Comparison of ENCODE assay signal across 16 cellular contexts in genomic region chr1:6104631-6105030, GRCh38.
"Had no signal": no experiment of that assay in that cellular context is flagged by ENCODE, and none has a peak within 500 bp of the region (broad histone marks: within the 10 kb centered on the region; RNA-seq: fewer than 3 reads in every experiment).

No MANE protein-coding gene starts in this region.

- H3K27me3 ChIP-seq: pancreas, thyroid gland had no signal

- H3K9me3 ChIP-seq: heart right ventricle, pancreas, thyroid gland had no signal

- H3K27ac ChIP-seq: epithelial cell of prostate, heart right ventricle, pancreas, thyroid gland, VCaP had no signal

- H3K4me1 ChIP-seq: pancreas, thyroid gland had no signal

- H3K36me3 ChIP-seq: heart right ventricle, pancreas, thyroid gland had no signal

- ATAC-seq: activated T-cell treated with anti-CD3 and anti-CD28 coated beads, Interleukin-2, amount 50 U/mL, for 4 hours; heart right ventricle; left lobe of liver; naive thymus-derived CD8-positive, alpha-beta T cell; pancreas; right cardiac atrium had no signal

- DNase-seq: activated CD4-positive, CD25-positive, alpha-beta regulatory T cell treated with anti-CD3 and anti-CD28 coated beads, Interleukin-2, amount 50 U/mL, for 72 hours; activated naive CD4-positive, alpha-beta T cell; activated T-cell treated with anti-CD3 and anti-CD28 coated beads, Interleukin-2, amount 50 U/mL, for 4 hours; amniotic stem cell; cerebellar nuclear complex; cortex of kidney; stimulated activated CD4-positive, alpha-beta T cell treated with anti-CD3 and anti-CD28 coated beads, Interleukin-1b, Interleukin-23, amount 100 ng/mL, for 48 hours; substantia nigra; thyroid gland had no signal

- H3K4me3 ChIP-seq: heart right ventricle, pancreas, thyroid gland had no signal
